Comparison of ENCODE assay signal across 18 cellular contexts in the genomic region with DNA sequence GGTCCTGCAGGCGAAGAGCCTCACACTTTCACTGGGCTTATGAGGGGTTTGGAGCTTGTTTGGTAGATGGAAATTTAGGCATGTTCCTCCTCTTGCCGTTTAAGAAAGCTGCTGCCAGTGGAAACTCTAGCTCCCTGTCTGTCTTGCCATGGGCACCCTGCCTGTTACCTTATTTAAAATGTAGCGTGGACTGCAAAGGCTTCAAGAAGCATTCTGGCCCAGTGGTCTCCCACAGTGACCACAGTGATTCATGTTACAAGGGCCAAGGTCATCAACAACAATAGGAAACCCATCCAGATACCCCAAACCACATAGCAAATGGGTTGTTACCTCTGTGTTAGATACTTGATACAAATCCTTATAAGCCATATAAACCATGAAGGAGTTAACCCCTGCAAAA.
"Had no signal": no experiment of that assay in that cellular context is flagged by ENCODE, and none has a peak within 500 bp of the region (broad histone marks: within the 10 kb centered on the region; RNA-seq: fewer than 3 reads in every experiment).

No MANE protein-coding gene starts in this region.

- H3K27me3 ChIP-seq: colonic mucosa, hepatocyte, neutrophil, spleen, suprapubic skin had no signal

- H3K4me1 ChIP-seq: colonic mucosa, spleen had no signal

- H3K4me3 ChIP-seq: colonic mucosa, hepatocyte, spleen, suprapubic skin had no signal

- H3K9me3 ChIP-seq: colonic mucosa, neutrophil, spleen, suprapubic skin had no signal

- H3K27ac ChIP-seq: colonic mucosa, hepatocyte, neutrophil, suprapubic skin had no signal

- DNase-seq: activated CD4-positive, alpha-beta T cell treated with anti-CD3 and anti-CD28 coated beads, Interleukin-2, amount 50 U/mL, for 48 hours; activated CD4-positive, CD25-positive, alpha-beta regulatory T cell treated with anti-CD3 and anti-CD28 coated beads, Interleukin-2, amount 50 U/mL, for 72 hours; activated CD8-positive, alpha-beta memory T cell treated with anti-CD3 and anti-CD28 coated beads, Interleukin-2, amount 10 ng/mL, durations not matched to agents 7 days and 5 days; activated effector memory CD4-positive, alpha-beta T cell treated with anti-CD3 and anti-CD28 coated beads, Interleukin-2, amount 50 U/mL, for 16 hours; activated T-cell treated with anti-CD3 and anti-CD28 coated beads, Interleukin-2, amount 50 U/mL, for 24 hours; amniotic stem cell; colonic mucosa; effector CD4-positive, alpha-beta T cell; naive B cell; right cardiac atrium; spleen; stimulated activated naive CD4-positive, alpha-beta T cell; SW 1271 had no signal

- H3K36me3 ChIP-seq: colonic mucosa, neutrophil had no signal

- FAIRE-seq: endothelial cell of umbilical vein, frontal cortex had no signal
